ENCODE assay signal across 9 cellular contexts in genomic region chr10:72083234-72084093, GRCh38. TPM values are rescaled to one million over a fixed set of nuclear protein-coding genes. Genes with fewer than 3 reads are reported as not detected.
A peak's percentile ranks its signal among the peaks of the same experiment; 100 is the strongest.
DNase-seq lines count a peak whose midpoint lies in the region; ATAC-seq and TF ChIP-seq lines count a peak whose summit lies in the region.
"Had no signal": no experiment of that assay in that cellular context is flagged by ENCODE, and none has a peak within 500 bp of the region (broad histone marks: within the 10 kb centered on the region; RNA-seq: fewer than 3 reads in every experiment).

No MANE protein-coding gene starts in this region.

- H3K9me3 Mint-ChIP-seq in activated T-helper 1 cell treated with anti-CD3 and anti-CD28 coated beads, Interleukin-12 subunit alpha, Interleukin-12 subunit beta, Interleukin-2, Interleukin-4 antibody, amounts not matched to agents 30 ng/mL and 10 ng/mL and 1 ng/mL, durations not matched to agents 14 hours and 24 hours and 36 hours: no peaks in the 10 kb centered on the region
- H3K9me3 Mint-ChIP-seq in immature natural killer cell: no peaks in the 10 kb centered on the region

- no peaks in the 10 kb centered on the region for H3K36me3 ChIP-seq in upper lobe of left lung

- H3K27me3 Mint-ChIP-seq in activated T-helper 1 cell treated with anti-CD3 and anti-CD28 coated beads, Interleukin-12 subunit alpha, Interleukin-12 subunit beta, Interleukin-2, Interleukin-4 antibody, amounts not matched to agents 30 ng/mL and 10 ng/mL and 1 ng/mL, durations not matched to agents 14 hours and 24 hours and 36 hours (ENCODE audit: insufficient read depth): no peaks in the 10 kb centered on the region
- H3K27me3 Mint-ChIP-seq in immature natural killer cell (ENCODE audit: low read depth in 3 of 3): peaks cover 19 to 38% (median 33%) of the 10 kb centered on the region in 3 donors

- peak overlapping the region in 3 of 4 donors; percentile 18 to 89 (median 22) for H3K27ac ChIP-seq in upper lobe of left lung

- peaks cover 0 to 16% (median 6%) of the 10 kb centered on the region in 4 donors for H3K27me3 ChIP-seq in upper lobe of left lung

- H3K36me3 Mint-ChIP-seq in activated T-helper 1 cell treated with anti-CD3 and anti-CD28 coated beads, Interleukin-12 subunit alpha, Interleukin-12 subunit beta, Interleukin-2, Interleukin-4 antibody, amounts not matched to agents 30 ng/mL and 10 ng/mL and 1 ng/mL, durations not matched to agents 14 hours and 24 hours and 36 hours (ENCODE audit: low read depth): peaks cover 26% of the 10 kb centered on the region
- peaks cover 3 to 6% (median 4%) of the 10 kb centered on the region in 3 donors for H3K36me3 Mint-ChIP-seq in immature natural killer cell

- no peaks in the 10 kb centered on the region for H3K9me3 ChIP-seq in upper lobe of left lung

- no peak for TF ChIP-seq EP300 in upper lobe of left lung (IDR thresholded peaks at IDR 0.05)

- WGBS in upper lobe of left lung, 2 donors: 80 to 93% methylated on average over 9 to 10 of the region's 10 CpGs

- H3K4me1 Mint-ChIP-seq in activated T-helper 1 cell treated with anti-CD3 and anti-CD28 coated beads, Interleukin-12 subunit alpha, Interleukin-12 subunit beta, Interleukin-2, Interleukin-4 antibody, amounts not matched to agents 30 ng/mL and 10 ng/mL and 1 ng/mL, durations not matched to agents 14 hours and 24 hours and 36 hours (ENCODE audit: low read depth): peaks cover 67% of the 10 kb centered on the region
- H3K4me1 Mint-ChIP-seq in immature natural killer cell: peaks cover 74 to 83% of the 10 kb centered on the region in 2 donors

- TF ChIP-seq POLR2A in upper lobe of left lung (IDR thresholded peaks at IDR 0.05): no peak

- intact Hi-C loops in activated T-helper 1 cell treated with anti-CD3 and anti-CD28 coated beads, Interleukin-12 subunit alpha, Interleukin-12 subunit beta, Interleukin-2, Interleukin-4 antibody, amounts not matched to agents 30 ng/mL and 10 ng/mL and 1 ng/mL, durations not matched to agents 14 hours and 24 hours and 36 hours (cut with micrococcal nuclease): loop anchor here (10.0 kb wide), 3 partner anchors 309 to 1081 kb away; partner anchors contain the start of genes ECD, FAM149B1 and VSIR

- peak; percentile 23 to 28 for DNase-seq in stimulated activated CD4-positive, alpha-beta T cell treated with anti-CD3 and anti-CD28 coated beads, Interleukin-1b, Interleukin-23, amount 100 ng/mL, for 4 hours (ENCODE audit: low read depth in 2 of 2)
- DNase-seq in stimulated activated CD4-positive, alpha-beta T cell treated with anti-CD3 and anti-CD28 coated beads, Interleukin-12 subunit alpha, Interleukin-12 subunit beta, amount 100 ng/mL, for 4 hours: no peak
- DNase-seq in activated T-helper 1 cell treated with anti-CD3 and anti-CD28 coated beads, Interleukin-12 subunit alpha, Interleukin-12 subunit beta, Interleukin-2, Interleukin-4 antibody, amounts not matched to agents 30 ng/mL and 10 ng/mL and 1 ng/mL, durations not matched to agents 14 hours and 24 hours and 36 hours (ENCODE audit: low spot score): peak; percentile 43
- DNase-seq in immature natural killer cell: peak; percentile 62 to 75 (median 68)
- no peak for DNase-seq in upper lobe of left lung
- no peak for DNase-seq in DMS114 treated with DMSO at 0.1 percent for 48 hours (lab: John Stamatoyannopoulos, UW; ENCODE audit: unreplicated experiment)
- no peak for DNase-seq in ecto neural progenitor cell (ENCODE audit: low spot score)
- no peak for DNase-seq in dermis blood vessel endothelial cell

- peak overlapping the region; percentile 82 for H3K4me3 Mint-ChIP-seq in activated T-helper 1 cell treated with anti-CD3 and anti-CD28 coated beads, Interleukin-12 subunit alpha, Interleukin-12 subunit beta, Interleukin-2, Interleukin-4 antibody, amounts not matched to agents 30 ng/mL and 10 ng/mL and 1 ng/mL, durations not matched to agents 14 hours and 24 hours and 36 hours
- peak overlapping the region; percentile 63 to 88 (median 79) for H3K4me3 Mint-ChIP-seq in immature natural killer cell

- ATAC-seq in upper lobe of left lung (ENCODE audit: low FRiP score in 2 of 2): no peak

- H3K4me3 ChIP-seq in upper lobe of left lung: no peak overlapping the region
- H3K4me3 ChIP-seq: skin epidermis had no signal

- peaks cover 28 to 56% (median 28%) of the 10 kb centered on the region in 4 donors for H3K4me1 ChIP-seq in upper lobe of left lung

- peak overlapping the region; percentile 69 for H3K27ac Mint-ChIP-seq in activated T-helper 1 cell treated with anti-CD3 and anti-CD28 coated beads, Interleukin-12 subunit alpha, Interleukin-12 subunit beta, Interleukin-2, Interleukin-4 antibody, amounts not matched to agents 30 ng/mL and 10 ng/mL and 1 ng/mL, durations not matched to agents 14 hours and 24 hours and 36 hours
- peak overlapping the region; percentile 85 to 96 (median 94) for H3K27ac Mint-ChIP-seq in immature natural killer cell

- TF ChIP-seq CTCF in upper lobe of left lung (IDR thresholded peaks at IDR 0.05): no peak

RNA-seq across cellular contexts. Expression of gene SPOCK2, which starts 4.9 kb away (rescaled TPM):
- total RNA-seq in activated T-helper 1 cell treated with anti-CD3 and anti-CD28 coated beads, Interleukin-12 subunit alpha, Interleukin-12 subunit beta, Interleukin-2, Interleukin-4 antibody, amounts not matched to agents 30 ng/mL and 10 ng/mL and 1 ng/mL, durations not matched to agents 14 hours and 24 hours and 36 hours: 139 and 142 TPM in 2 replicates
- polyA plus RNA-seq in immature natural killer cell: 10 to 100 TPM; 58.8 to 86.0 (median 69.0) TPM
- total RNA-seq in upper lobe of left lung: 100 to 1,000 TPM in 5 of 6 donors, 10 to 100 TPM in 1; 62.9 to 532 (median 159) TPM
- 3.5 and 6.6 TPM in 2 replicates for total RNA-seq in dermis blood vessel endothelial cell

Comparison
In these comparisons a context has a peak if more than half of its experiments do, and no peak if none do; other contexts are left out.
1. DNase-seq: peak in stimulated activated CD4-positive, alpha-beta T cell treated with anti-CD3 and anti-CD28 coated beads, Interleukin-1b, Interleukin-23, amount 100 ng/mL, for 4 hours (2 of 2), activated T-helper 1 cell treated with anti-CD3 and anti-CD28 coated beads, Interleukin-12 subunit alpha, Interleukin-12 subunit beta, Interleukin-2, Interleukin-4 antibody, amounts not matched to agents 30 ng/mL and 10 ng/mL and 1 ng/mL, durations not matched to agents 14 hours and 24 hours and 36 hours (single experiment) and immature natural killer cell (3 of 3); none in stimulated activated CD4-positive, alpha-beta T cell treated with anti-CD3 and anti-CD28 coated beads, Interleukin-12 subunit alpha, Interleukin-12 subunit beta, amount 100 ng/mL, for 4 hours (single experiment), upper lobe of left lung (0 of 2), DMS114 treated with DMSO at 0.1 percent for 48 hours (single experiment), ecto neural progenitor cell (single experiment) and dermis blood vessel endothelial cell (single experiment).